In the genomic region with DNA sequence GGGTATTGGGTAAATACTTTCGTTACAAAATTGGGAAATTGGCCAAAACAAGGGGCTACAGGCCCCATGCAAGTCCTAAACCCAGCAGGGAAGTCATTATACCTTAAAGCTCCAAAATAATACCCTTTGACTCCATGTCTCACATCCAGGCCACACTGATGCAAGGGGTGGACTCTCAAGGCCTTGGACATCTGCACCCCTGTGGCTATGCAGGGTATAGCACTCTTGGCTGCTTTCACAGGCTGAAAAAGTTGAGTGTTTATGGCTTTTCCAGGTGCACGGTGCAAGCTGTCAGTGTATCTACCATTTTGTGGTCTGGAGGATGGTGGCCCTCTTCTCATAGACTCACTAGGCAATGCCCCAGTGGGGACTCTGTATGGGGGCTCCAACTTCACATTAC, we compare ENCODE assay signal across 13 cellular contexts.
DNase-seq lines count a peak whose midpoint lies in the region; ATAC-seq, FAIRE-seq and TF ChIP-seq lines count a peak whose summit lies in the region.
"Had no signal": no experiment of that assay in that cellular context is flagged by ENCODE, and none has a peak within 500 bp of the region (broad histone marks: within the 10 kb centered on the region; RNA-seq: fewer than 3 reads in every experiment).

No MANE protein-coding gene starts in this region.

- TF ChIP-seq CTCF in WTC11 (IDR thresholded peaks at IDR 0.05) = peak; percentile 26; the same call in 1 of the 2 replicates
- TF ChIP-seq CTCF in ovary (IDR thresholded peaks at IDR 0.05) = no peak

- DNase-seq in activated T-cell treated with anti-CD3 and anti-CD28 coated beads, Interleukin-2, amount 50 U/mL, for 48 hours = peak; percentile 22 to 24
- no peak for DNase-seq in activated T-cell treated with anti-CD3 and anti-CD28 coated beads, Interleukin-2, amount 50 U/mL, for 4 hours
- DNase-seq in WTC11 (ENCODE audit: low spot score) = peak; percentile 22
- DNase-seq in stimulated activated naive CD8-positive, alpha-beta T cell treated with anti-CD3 and anti-CD28 coated beads, Interleukin-15, Interleukin-2, amounts not matched to agents 100 U/mL and 50 U/mL, for 24 hours = peak; percentile 2
- DNase-seq in GM19239 (ENCODE audit: insufficient read length, low spot score) = no peak
- no peak for DNase-seq in SKM-1 (lab: John Stamatoyannopoulos, UW; ENCODE audit: unreplicated experiment)
- DNase-seq in ovary = no peak
- DNase-seq: kidney glomerular epithelial cell, NCI-H1417 treated with DMSO at 0.1 percent for 48 hours had no signal

- peaks cover 4% of the 10 kb centered on the region for H3K9me3 Mint-ChIP-seq in activated T-cell treated with anti-CD3 and anti-CD28 coated beads, Interleukin-2, amount 50 U/mL, for 4 hours
- H3K9me3 Mint-ChIP-seq in WTC11 = peaks cover 14% of the 10 kb centered on the region
- H3K9me3 Mint-ChIP-seq: natural killer cell treated with Interleukin-12 subunit alpha and Interleukin-12 subunit beta and Interleukin-15 and Interleukin-18, amount 100 ng/mL, for 72 hours had no signal

- POLR2A ChIA-PET in WTC11 (lab: Charles Lee) = no interaction called here

- 36 to 48% (median 45%) methylated on average over 2 of the region's 2 CpGs for WGBS in ovary, 3 donors

- no peaks in the 10 kb centered on the region for H3K36me3 ChIP-seq in ovary

- CTCF ChIA-PET in WTC11 (lab: Charles Lee) = no interaction called here

- H3K4me3 ChIP-seq in ovary = no peak overlapping the region

- no peaks in the 10 kb centered on the region for H3K4me1 Mint-ChIP-seq in activated T-cell treated with anti-CD3 and anti-CD28 coated beads, Interleukin-2, amount 50 U/mL, for 4 hours (ENCODE audit: low read depth)
- no peaks in the 10 kb centered on the region for H3K4me1 Mint-ChIP-seq in WTC11

- no peaks in the 10 kb centered on the region for H3K27me3 Mint-ChIP-seq in activated T-cell treated with anti-CD3 and anti-CD28 coated beads, Interleukin-2, amount 50 U/mL, for 4 hours (ENCODE audit: low read depth)
- no peaks in the 10 kb centered on the region for H3K27me3 Mint-ChIP-seq in WTC11 (ENCODE audit: low read depth)
- H3K27me3 Mint-ChIP-seq: activated naive CD8-positive, alpha-beta T cell; natural killer cell treated with Interleukin-12 subunit alpha and Interleukin-12 subunit beta and Interleukin-15 and Interleukin-18, amount 100 ng/mL, for 72 hours had no signal

- intact Hi-C loops in ovary (cut with DNase I) = no loop called here

- no peaks in the 10 kb centered on the region for H3K9me3 ChIP-seq in ovary

- H3K27me3 ChIP-seq in ovary = no peaks in the 10 kb centered on the region

- TF ChIP-seq EP300 in ovary (IDR thresholded peaks at IDR 0.05) = no peak

- H3K27ac Mint-ChIP-seq in WTC11 = no peak overlapping the region
- H3K27ac Mint-ChIP-seq: activated naive CD8-positive, alpha-beta T cell; natural killer cell treated with Interleukin-12 subunit alpha and Interleukin-12 subunit beta and Interleukin-15 and Interleukin-18, amount 100 ng/mL, for 72 hours had no signal

- H3K4me3 Mint-ChIP-seq in activated T-cell treated with anti-CD3 and anti-CD28 coated beads, Interleukin-2, amount 50 U/mL, for 4 hours = no peak overlapping the region
- no peak overlapping the region for H3K4me3 Mint-ChIP-seq in WTC11
- H3K4me3 Mint-ChIP-seq: activated naive CD8-positive, alpha-beta T cell; natural killer cell treated with Interleukin-12 subunit alpha and Interleukin-12 subunit beta and Interleukin-15 and Interleukin-18, amount 100 ng/mL, for 72 hours had no signal

- FAIRE-seq in GM19239 (lab: Jason Lieb, UNC) = no peak
- FAIRE-seq: G401.6 had no signal

- H3K27ac ChIP-seq in ovary = no peak overlapping the region

- H3K4me1 ChIP-seq in ovary (ENCODE audit: insufficient read depth) = no peaks in the 10 kb centered on the region

- ATAC-seq in activated T-cell treated with anti-CD3 and anti-CD28 coated beads, Interleukin-2, amount 50 U/mL, for 4 hours = no peak
- ATAC-seq in HG02678 (IDR thresholded peaks at IDR 0.05; ENCODE audit: unreplicated experiment) (peak; percentile 44), WTC11 (peak; percentile 62)
- ATAC-seq in stimulated activated naive CD8-positive, alpha-beta T cell treated with anti-CD3 and anti-CD28 coated beads, Interleukin-15, Interleukin-2, amounts not matched to agents 100 U/mL and 50 U/mL, for 24 hours = no peak

- no peaks in the 10 kb centered on the region for H3K36me3 Mint-ChIP-seq in activated T-cell treated with anti-CD3 and anti-CD28 coated beads, Interleukin-2, amount 50 U/mL, for 4 hours (ENCODE audit: insufficient read depth)
- no peaks in the 10 kb centered on the region; the same call in 1 of the 2 replicates for H3K36me3 Mint-ChIP-seq in WTC11
- H3K36me3 Mint-ChIP-seq: activated naive CD8-positive, alpha-beta T cell; natural killer cell treated with Interleukin-12 subunit alpha and Interleukin-12 subunit beta and Interleukin-15 and Interleukin-18, amount 100 ng/mL, for 72 hours had no signal

- TF ChIP-seq POLR2A in ovary (IDR thresholded peaks at IDR 0.05) = no peak

TF ChIP-seq in WTC11, 78 proteins besides CTCF, POLR2A, EP300 and RAD21:
- TF ChIP-seq, protein P1, sequence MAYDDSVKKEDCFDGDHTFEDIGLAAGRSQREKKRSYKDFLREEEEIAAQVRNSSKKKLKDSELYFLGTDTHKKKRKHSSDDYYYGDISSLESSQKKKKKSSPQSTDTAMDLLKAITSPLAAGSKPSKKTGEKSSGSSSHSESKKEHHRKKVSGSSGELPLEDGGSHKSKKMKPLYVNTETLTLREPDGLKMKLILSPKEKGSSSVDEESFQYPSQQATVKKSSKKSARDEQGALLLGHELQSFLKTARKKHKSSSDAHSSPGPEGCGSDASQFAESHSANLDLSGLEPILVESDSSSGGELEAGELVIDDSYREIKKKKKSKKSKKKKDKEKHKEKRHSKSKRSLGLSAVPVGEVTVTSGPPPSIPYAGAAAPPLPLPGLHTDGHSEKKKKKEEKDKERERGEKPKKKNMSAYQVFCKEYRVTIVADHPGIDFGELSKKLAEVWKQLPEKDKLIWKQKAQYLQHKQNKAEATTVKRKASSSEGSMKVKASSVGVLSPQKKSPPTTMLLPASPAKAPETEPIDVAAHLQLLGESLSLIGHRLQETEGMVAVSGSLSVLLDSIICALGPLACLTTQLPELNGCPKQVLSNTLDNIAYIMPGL (CRISPR knock-in tag; IDR thresholded peaks at IDR 0.05) = no peak

Comparison
In these comparisons a context has a peak if more than half of its experiments do, and no peak if none do; other contexts are left out.
1. DNase-seq: peak in activated T-cell treated with anti-CD3 and anti-CD28 coated beads, Interleukin-2, amount 50 U/mL, for 48 hours (2 of 2), WTC11 (single experiment) and stimulated activated naive CD8-positive, alpha-beta T cell treated with anti-CD3 and anti-CD28 coated beads, Interleukin-15, Interleukin-2, amounts not matched to agents 100 U/mL and 50 U/mL, for 24 hours (single experiment); none in activated T-cell treated with anti-CD3 and anti-CD28 coated beads, Interleukin-2, amount 50 U/mL, for 4 hours (single experiment), GM19239 (single experiment), SKM-1 (single experiment) and ovary (0 of 5).
2. ATAC-seq: peak in HG02678 (single experiment) and WTC11 (single experiment); none in activated T-cell treated with anti-CD3 and anti-CD28 coated beads, Interleukin-2, amount 50 U/mL, for 4 hours (0 of 2) and stimulated activated naive CD8-positive, alpha-beta T cell treated with anti-CD3 and anti-CD28 coated beads, Interleukin-15, Interleukin-2, amounts not matched to agents 100 U/mL and 50 U/mL, for 24 hours (single experiment).